ENCODE assay signal across 22 cellular contexts in genomic region chr1:224234017-224234416, GRCh38.
"Had no signal": no experiment of that assay in that cellular context is flagged by ENCODE, and none has a peak within 500 bp of the region (broad histone marks: within the 10 kb centered on the region; RNA-seq: fewer than 3 reads in every experiment).

No MANE protein-coding gene starts in this region.

- H3K9me3 Mint-ChIP-seq: naive thymus-derived CD8-positive, alpha-beta T cell; stimulated activated naive B cell treated with anti-CD40 and anti-IgM and Interleukin-4, amounts not matched to agents 10 μg/mL and 1 μg/mL and 100 μg/mL, for 72 hours had no signal

- H3K4me1 ChIP-seq: esophagus muscularis mucosa, gastrocnemius medialis, psoas muscle, spleen, stomach, transverse colon had no signal

- ATAC-seq: gastrocnemius medialis; left lobe of liver; naive thymus-derived CD8-positive, alpha-beta T cell; psoas muscle; sciatic nerve; stimulated activated naive B cell treated with anti-CD40 and anti-IgM and Interleukin-4, amounts not matched to agents 10 μg/mL and 1 μg/mL and 100 μg/mL, for 72 hours had no signal

- H3K27me3 Mint-ChIP-seq: naive thymus-derived CD8-positive, alpha-beta T cell; stimulated activated naive B cell treated with anti-CD40 and anti-IgM and Interleukin-4, amounts not matched to agents 10 μg/mL and 1 μg/mL and 100 μg/mL, for 72 hours had no signal

- H3K27ac ChIP-seq: epithelial cell of prostate, esophagus muscularis mucosa, gastrocnemius medialis, neutrophil, psoas muscle, spleen, stomach, thoracic aorta, transverse colon had no signal

- H3K4me3 ChIP-seq: esophagus muscularis mucosa, gastrocnemius medialis, psoas muscle, spleen, stomach, thoracic aorta, transverse colon had no signal

- H3K9me3 ChIP-seq: esophagus muscularis mucosa, gastrocnemius medialis, neutrophil, psoas muscle, spleen, stomach, thoracic aorta, transverse colon had no signal

- H3K27ac Mint-ChIP-seq: stimulated activated naive B cell treated with anti-CD40 and anti-IgM and Interleukin-4, amounts not matched to agents 10 μg/mL and 1 μg/mL and 100 μg/mL, for 72 hours had no signal

- H3K27me3 ChIP-seq: esophagus muscularis mucosa, gastrocnemius medialis, neutrophil, spleen, stomach, transverse colon had no signal

- H3K4me3 Mint-ChIP-seq: naive thymus-derived CD8-positive, alpha-beta T cell; stimulated activated naive B cell treated with anti-CD40 and anti-IgM and Interleukin-4, amounts not matched to agents 10 μg/mL and 1 μg/mL and 100 μg/mL, for 72 hours had no signal

- DNase-seq: cortex of kidney; effector memory CD4-positive, alpha-beta T cell; gastrocnemius medialis; islet precursor cell; mammary epithelial cell; naive thymus-derived CD8-positive, alpha-beta T cell; psoas muscle; retina; spleen; stimulated activated CD4-positive, alpha-beta T cell treated with anti-CD3 and anti-CD28 coated beads, Interleukin-15, amount 100 ng/mL, for 24 hours; stimulated activated CD4-positive, alpha-beta T cell treated with anti-CD3 and anti-CD28 coated beads, Interleukin-1b, Interleukin-23, amount 100 ng/mL, for 48 hours; stimulated activated CD4-positive, alpha-beta T cell treated with anti-CD3 and anti-CD28 coated beads, Interleukin-4, amount 100 ng/mL, for 24 hours; stimulated activated naive B cell treated with anti-CD40 and anti-IgM and Interleukin-4, amounts not matched to agents 10 μg/mL and 1 μg/mL and 100 μg/mL, for 72 hours; stomach; substantia nigra; transverse colon had no signal
